Comparison of ENCODE assay signal across 21 cellular contexts in the genomic region with DNA sequence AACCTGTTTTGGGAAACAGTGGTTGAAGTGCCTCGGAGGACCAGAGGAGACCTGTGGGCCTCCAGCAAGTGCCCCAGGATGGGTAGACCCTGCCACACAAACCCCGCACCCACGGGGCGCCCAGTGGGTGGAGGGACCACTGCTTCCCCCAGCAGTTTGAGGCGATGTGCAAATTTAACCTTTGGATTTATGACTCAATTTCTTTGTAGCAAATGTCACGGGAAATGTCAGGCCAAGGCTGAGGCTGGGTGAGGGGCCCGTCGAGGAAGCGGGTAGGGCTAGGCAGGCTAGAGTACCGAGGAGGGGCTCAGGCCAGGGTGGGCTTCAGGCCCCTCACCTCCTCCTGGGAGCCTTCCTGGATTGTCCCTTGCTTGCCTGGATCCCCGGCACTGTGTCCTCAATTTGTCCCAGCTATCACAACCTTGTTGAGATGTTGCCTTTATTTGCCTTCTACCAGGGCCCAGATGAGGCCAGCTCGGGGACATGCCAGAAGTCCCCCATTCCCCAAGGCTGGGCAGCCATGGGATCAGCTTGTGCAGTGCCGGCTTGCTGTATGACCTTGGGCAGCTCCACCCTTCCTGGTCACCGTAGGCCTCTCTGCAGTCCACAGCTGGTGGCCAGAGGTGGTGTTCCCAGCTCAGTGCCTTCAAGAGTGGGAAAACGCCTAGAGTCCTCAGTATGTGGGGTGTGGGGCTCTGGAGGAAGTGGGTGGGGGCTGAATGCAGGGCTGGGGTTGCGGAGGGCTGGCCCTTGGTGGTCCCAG. TPM values are rescaled to one million over a fixed set of nuclear protein-coding genes. Genes with fewer than 3 reads are reported as not detected.
"Had no signal": no experiment of that assay in that cellular context is flagged by ENCODE, and none has a peak within 500 bp of the region (broad histone marks: within the 10 kb centered on the region; RNA-seq: fewer than 3 reads in every experiment).

No MANE protein-coding gene starts in this region.

- H3K27ac ChIP-seq: colonic mucosa, esophagus squamous epithelium, gastroesophageal sphincter, psoas muscle, suprapubic skin, thyroid gland had no signal

- ATAC-seq: gastroesophageal sphincter, left colon, natural killer cell, psoas muscle, sciatic nerve had no signal

- H3K9me3 Mint-ChIP-seq: mesothelial cell of epicardium, natural killer cell, neural crest cell, type B pancreatic cell had no signal

- H3K4me1 Mint-ChIP-seq: immature natural killer cell, mesothelial cell of epicardium, natural killer cell had no signal

- H3K36me3 ChIP-seq: colonic mucosa, esophagus squamous epithelium, gastroesophageal sphincter, suprapubic skin, thyroid gland had no signal

- H3K4me3 Mint-ChIP-seq: immature natural killer cell, mesothelial cell of epicardium, natural killer cell, neural crest cell, type B pancreatic cell had no signal

- H3K27me3 ChIP-seq: suprapubic skin, thyroid gland had no signal

- H3K9me3 ChIP-seq: colonic mucosa, suprapubic skin, thyroid gland had no signal

- DNase-seq: cerebellar nuclear complex; colonic mucosa; dermis blood vessel endothelial cell; esophagus squamous epithelium; foreskin fibroblast; glutamatergic neuron; immature natural killer cell; left colon; natural killer cell; nucleus accumbens; retina; stimulated activated CD4-positive, alpha-beta T cell treated with anti-CD3 and anti-CD28 coated beads, Interleukin-12 subunit alpha, Interleukin-12 subunit beta, amount 100 ng/mL, for 4 hours; stimulated activated naive CD4-positive, alpha-beta T cell; thyroid gland had no signal

- H3K27me3 Mint-ChIP-seq: type B pancreatic cell had no signal

- H3K4me3 ChIP-seq: colonic mucosa, esophagus squamous epithelium, gastroesophageal sphincter, psoas muscle, suprapubic skin, thyroid gland had no signal

- H3K27ac Mint-ChIP-seq: immature natural killer cell, mesothelial cell of epicardium, natural killer cell, type B pancreatic cell had no signal

- H3K4me1 ChIP-seq: colonic mucosa, psoas muscle had no signal

RNA-seq across cellular contexts. Expression of a gene that starts 39.5 kb away (rescaled TPM):
- total RNA-seq: natural killer cell had no signal
- polyA plus RNA-seq: immature natural killer cell had no signal
